Comparison of ENCODE assay signal across 1 cellular context in the genomic region with DNA sequence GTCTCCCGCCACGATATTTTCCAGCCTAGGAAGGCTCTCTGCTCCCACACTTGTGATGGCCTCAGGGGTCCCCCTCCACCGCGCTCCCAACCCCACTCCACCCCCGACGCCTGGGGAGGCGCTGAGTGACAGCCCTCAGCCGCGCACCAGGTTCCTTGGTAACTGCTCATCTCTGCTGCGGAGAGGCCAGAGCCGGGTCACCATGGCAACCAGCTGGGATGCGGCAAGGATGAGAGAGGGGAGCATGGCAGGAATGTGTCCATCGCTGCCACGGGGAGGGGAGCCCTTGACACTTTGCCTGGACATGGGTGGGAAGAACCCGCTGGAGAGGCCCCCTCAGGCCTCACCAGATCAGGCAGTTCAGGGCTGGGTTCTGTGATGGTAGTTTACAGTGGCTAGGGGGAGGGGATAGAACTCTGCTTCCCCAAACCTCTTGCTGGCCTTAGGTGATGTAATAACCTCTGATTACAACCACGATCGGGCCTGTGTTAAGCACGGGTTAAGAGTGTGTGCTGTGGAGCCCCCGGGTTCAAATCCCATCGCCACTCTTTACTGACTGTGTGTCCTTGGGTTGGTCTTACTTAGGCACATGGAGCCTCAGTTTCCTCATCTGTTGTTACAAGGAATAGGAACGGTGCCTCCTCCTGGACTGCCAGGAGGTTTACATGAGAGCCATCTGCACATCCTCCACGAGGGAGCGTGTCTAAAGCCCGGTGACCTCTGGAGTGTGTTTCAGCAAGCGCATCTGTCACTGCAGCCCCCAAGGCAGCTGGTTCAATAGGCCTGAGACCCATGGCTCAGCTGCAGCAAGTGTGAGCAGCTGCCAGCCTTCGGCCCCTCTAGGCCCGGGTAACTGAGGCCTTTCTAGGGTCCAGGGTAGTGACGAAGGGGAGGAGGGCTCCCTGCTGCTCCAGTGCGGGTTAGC.
TF ChIP-seq lines count a peak whose summit lies in the region.

No MANE protein-coding gene starts in this region.

TF ChIP-seq in SK-N-SH treated with all-trans-retinoic acid at 6 μM for 48 hours, 23 proteins besides CTCF, POLR2A, EP300 and RAD21 (continued from another document):
- TF ChIP-seq, protein P1, sequence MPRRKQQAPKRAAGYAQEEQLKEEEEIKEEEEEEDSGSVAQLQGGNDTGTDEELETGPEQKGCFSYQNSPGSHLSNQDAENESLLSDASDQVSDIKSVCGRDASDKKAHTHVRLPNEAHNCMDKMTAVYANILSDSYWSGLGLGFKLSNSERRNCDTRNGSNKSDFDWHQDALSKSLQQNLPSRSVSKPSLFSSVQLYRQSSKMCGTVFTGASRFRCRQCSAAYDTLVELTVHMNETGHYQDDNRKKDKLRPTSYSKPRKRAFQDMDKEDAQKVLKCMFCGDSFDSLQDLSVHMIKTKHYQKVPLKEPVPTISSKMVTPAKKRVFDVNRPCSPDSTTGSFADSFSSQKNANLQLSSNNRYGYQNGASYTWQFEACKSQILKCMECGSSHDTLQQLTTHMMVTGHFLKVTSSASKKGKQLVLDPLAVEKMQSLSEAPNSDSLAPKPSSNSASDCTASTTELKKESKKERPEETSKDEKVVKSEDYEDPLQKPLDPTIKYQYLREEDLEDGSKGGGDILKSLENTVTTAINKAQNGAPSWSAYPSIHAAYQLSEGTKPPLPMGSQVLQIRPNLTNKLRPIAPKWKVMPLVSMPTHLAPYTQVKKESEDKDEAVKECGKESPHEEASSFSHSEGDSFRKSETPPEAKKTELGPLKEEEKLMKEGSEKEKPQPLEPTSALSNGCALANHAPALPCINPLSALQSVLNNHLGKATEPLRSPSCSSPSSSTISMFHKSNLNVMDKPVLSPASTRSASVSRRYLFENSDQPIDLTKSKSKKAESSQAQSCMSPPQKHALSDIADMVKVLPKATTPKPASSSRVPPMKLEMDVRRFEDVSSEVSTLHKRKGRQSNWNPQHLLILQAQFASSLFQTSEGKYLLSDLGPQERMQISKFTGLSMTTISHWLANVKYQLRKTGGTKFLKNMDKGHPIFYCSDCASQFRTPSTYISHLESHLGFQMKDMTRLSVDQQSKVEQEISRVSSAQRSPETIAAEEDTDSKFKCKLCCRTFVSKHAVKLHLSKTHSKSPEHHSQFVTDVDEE (CRISPR knock-in tag; IDR thresholded peaks at IDR 0.05): no peak
